Comparison of ENCODE assay signal across 23 cellular contexts in the genomic region with DNA sequence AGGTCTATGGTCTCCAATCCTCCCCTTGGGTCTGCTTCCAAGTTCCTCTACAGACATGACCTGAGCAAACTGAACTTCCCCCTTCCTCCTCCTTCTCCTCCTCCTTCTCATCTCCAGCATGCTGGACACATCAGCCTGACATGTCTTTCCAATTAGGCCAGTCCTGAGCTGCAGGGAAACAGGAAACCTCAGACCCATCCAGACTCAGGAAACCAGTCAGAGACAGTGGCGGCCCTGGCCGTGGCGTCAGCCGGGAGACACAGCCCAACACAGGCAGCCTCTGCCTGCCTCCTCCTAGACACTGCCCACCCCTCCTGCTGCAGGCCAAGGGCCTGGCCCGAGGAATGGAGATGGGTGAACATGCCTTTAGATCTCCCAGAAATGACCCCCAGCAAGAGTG.
A peak's percentile ranks its signal among the peaks of the same experiment; 100 is the strongest.
DNase-seq lines count a peak whose midpoint lies in the region; ATAC-seq, FAIRE-seq and TF ChIP-seq lines count a peak whose summit lies in the region.
"Had no signal": no experiment of that assay in that cellular context is flagged by ENCODE, and none has a peak within 500 bp of the region (broad histone marks: within the 10 kb centered on the region; RNA-seq: fewer than 3 reads in every experiment).

No MANE protein-coding gene starts in this region.

- H3K36me3 Mint-ChIP-seq in astrocyte (ENCODE audit: low read depth, unreplicated experiment): no peaks in the 10 kb centered on the region
- H3K36me3 Mint-ChIP-seq: CD4-positive, CD25-positive, alpha-beta regulatory T cell; CD8-positive, alpha-beta memory T cell had no signal

- TF ChIP-seq CTCF in astrocyte (IDR thresholded peaks at IDR 0.05; ENCODE audit: insufficient read depth, low read depth, low read length) (no peak), OCI-LY7 (conservative IDR thresholded peaks at IDR 0.05; ENCODE audit: low read length) (no peak)

- intact Hi-C loops in OCI-LY7 (cut with micrococcal nuclease; ENCODE audit: unreplicated experiment): no loop called here
- intact Hi-C loops in left cardiac atrium (cut with DNase I): no loop called here

- no peak overlapping the region for H3K9ac ChIP-seq in astrocyte (ENCODE audit: low read length)

- H3K9me2 ChIP-seq in OCI-LY7 (ENCODE audit: insufficient read depth, low read length): no peaks in the 10 kb centered on the region

- H3K4me1 ChIP-seq in astrocyte (ENCODE audit: insufficient read depth, low read length) (no peaks in the 10 kb centered on the region), OCI-LY7 (ENCODE audit: insufficient read depth, low read length, poor library complexity, severe bottlenecking) (peaks cover 11% of the 10 kb centered on the region)
- H3K4me1 ChIP-seq: A549, BE2C had no signal

- H3K4me3 ChIP-seq in astrocyte (ENCODE audit: insufficient read depth, low read depth, low read length): no peak overlapping the region
- H3K4me3 ChIP-seq in OCI-LY7 (ENCODE audit: low read depth, low read length, poor library complexity, severe bottlenecking): no peak overlapping the region
- H3K4me3 ChIP-seq: A549, GM12878, GM23338 had no signal

- no peaks in the 10 kb centered on the region for H3K27me3 ChIP-seq in astrocyte (ENCODE audit: insufficient read depth, low read length)
- H3K27me3 ChIP-seq: BE2C had no signal

- H3K4me2 ChIP-seq in astrocyte (ENCODE audit: low read length): no peak overlapping the region
- H3K4me2 ChIP-seq in OCI-LY7 (ENCODE audit: low read length): no peak overlapping the region
- H3K4me2 ChIP-seq: A549, GM23338 had no signal

- no peak overlapping the region for H2AFZ ChIP-seq in astrocyte (ENCODE audit: low read depth, low read length)
- no peak overlapping the region for H2AFZ ChIP-seq in OCI-LY7 (ENCODE audit: low read length)
- H2AFZ ChIP-seq: GM23338 had no signal

- FAIRE-seq in astrocyte (lab: Jason Lieb, UNC): no peak
- FAIRE-seq: A549, D721Med, GM12878 had no signal

- H3K27me3 Mint-ChIP-seq in astrocyte (ENCODE audit: low read depth, unreplicated experiment): peaks cover 22% of the 10 kb centered on the region

- peak overlapping the region; percentile 29 for H3K27ac Mint-ChIP-seq in astrocyte (ENCODE audit: unreplicated experiment)
- H3K27ac Mint-ChIP-seq: CD4-positive, CD25-positive, alpha-beta regulatory T cell; GM23338; HFFc6 had no signal

- no peak overlapping the region for H3K4me3 Mint-ChIP-seq in astrocyte (ENCODE audit: unreplicated experiment)
- H3K4me3 Mint-ChIP-seq: CD4-positive, CD25-positive, alpha-beta regulatory T cell; CD8-positive, alpha-beta memory T cell; GM23338; HFFc6 had no signal

- DNase-seq in AG08395 (ENCODE audit: low spot score) (peak; percentile 50), GM03348 (ENCODE audit: low spot score) (peak; percentile 15), astrocyte (ENCODE audit: low read depth) (no peak), left kidney (ENCODE audit: low read depth, low spot score) (peak; percentile 21), OCI-LY7 (ENCODE audit: low spot score) (no peak), left cardiac atrium (no peak)
- DNase-seq: BE2C; C1 segment of cervical spinal cord; CD4-positive, CD25-positive, alpha-beta regulatory T cell; CD8-positive, alpha-beta memory T cell; COR-L47; GF-D8; H7; HFFc6; KG1 had no signal

- H3K4me1 Mint-ChIP-seq in astrocyte (ENCODE audit: low read depth, unreplicated experiment): no peaks in the 10 kb centered on the region
- H3K4me1 Mint-ChIP-seq: CD4-positive, CD25-positive, alpha-beta regulatory T cell; CD8-positive, alpha-beta memory T cell; GM23338 had no signal

- no peaks in the 10 kb centered on the region for H3K36me3 ChIP-seq in astrocyte (ENCODE audit: insufficient read depth, low read length)
- no peaks in the 10 kb centered on the region for H3K36me3 ChIP-seq in OCI-LY7 (ENCODE audit: insufficient read depth, low read length)
- H3K36me3 ChIP-seq: BE2C had no signal

- H4K20me1 ChIP-seq in astrocyte (ENCODE audit: insufficient read depth, low read length): no peaks in the 10 kb centered on the region
- no peaks in the 10 kb centered on the region for H4K20me1 ChIP-seq in OCI-LY7 (ENCODE audit: insufficient read depth, low read length)

- H3K79me2 ChIP-seq in astrocyte (ENCODE audit: insufficient read depth, low read length) (no peaks in the 10 kb centered on the region), OCI-LY7 (ENCODE audit: insufficient read depth, low read depth, low read length) (no peaks in the 10 kb centered on the region)

- H3K9me3 Mint-ChIP-seq in astrocyte (ENCODE audit: unreplicated experiment): no peaks in the 10 kb centered on the region
- H3K9me3 Mint-ChIP-seq: CD8-positive, alpha-beta memory T cell had no signal

- H3K27ac ChIP-seq in astrocyte (ENCODE audit: low read depth, low read length) (no peak overlapping the region), OCI-LY7 (ENCODE audit: low read depth, low read length, poor library complexity, severe bottlenecking) (no peak overlapping the region)
- H3K27ac ChIP-seq: 22Rv1, A549 had no signal

- POLR2A ChIA-PET in OCI-LY7 (lab: Charles Lee): interaction anchor here (0.7 kb wide), 1 partner anchor 125 kb away, joined by 3 read pairs; no protein-coding TSS in a partner anchor

- no peak for ATAC-seq in GM21381 (IDR thresholded peaks at IDR 0.05; ENCODE audit: unreplicated experiment)
- ATAC-seq in left cardiac atrium: no peak
- ATAC-seq in GM18870 (IDR thresholded peaks at IDR 0.05; ENCODE audit: unreplicated experiment): no peak
- ATAC-seq: A549, GM12878, GM23338, HCT116 had no signal

- no peaks in the 10 kb centered on the region for H3K9me3 ChIP-seq in astrocyte (ENCODE audit: insufficient read depth, low read depth, low read length)
- H3K9me3 ChIP-seq in OCI-LY7 (ENCODE audit: low read length): no peaks in the 10 kb centered on the region
- H3K9me3 ChIP-seq: A549, BE2C had no signal

- CTCF ChIA-PET in OCI-LY7 (lab: Charles Lee; ENCODE audit: unreplicated experiment): interaction anchor here (0.6 kb wide), 1 partner anchor 115 kb away, joined by 3 read pairs; no protein-coding TSS in a partner anchor

- BruUV-seq in OCI-LY7 (replicated peaks; lab: Mats Ljungman, UMichigan): no TSS peak

Comparison
In these comparisons a context has a peak if more than half of its experiments do, and no peak if none do; other contexts are left out.
1. DNase-seq: peak in AG08395 (single experiment), GM03348 (single experiment) and left kidney (single experiment); none in astrocyte (single experiment), OCI-LY7 (single experiment) and left cardiac atrium (single experiment).